ENCODE assay signal across 8 cellular contexts in the genomic region with DNA sequence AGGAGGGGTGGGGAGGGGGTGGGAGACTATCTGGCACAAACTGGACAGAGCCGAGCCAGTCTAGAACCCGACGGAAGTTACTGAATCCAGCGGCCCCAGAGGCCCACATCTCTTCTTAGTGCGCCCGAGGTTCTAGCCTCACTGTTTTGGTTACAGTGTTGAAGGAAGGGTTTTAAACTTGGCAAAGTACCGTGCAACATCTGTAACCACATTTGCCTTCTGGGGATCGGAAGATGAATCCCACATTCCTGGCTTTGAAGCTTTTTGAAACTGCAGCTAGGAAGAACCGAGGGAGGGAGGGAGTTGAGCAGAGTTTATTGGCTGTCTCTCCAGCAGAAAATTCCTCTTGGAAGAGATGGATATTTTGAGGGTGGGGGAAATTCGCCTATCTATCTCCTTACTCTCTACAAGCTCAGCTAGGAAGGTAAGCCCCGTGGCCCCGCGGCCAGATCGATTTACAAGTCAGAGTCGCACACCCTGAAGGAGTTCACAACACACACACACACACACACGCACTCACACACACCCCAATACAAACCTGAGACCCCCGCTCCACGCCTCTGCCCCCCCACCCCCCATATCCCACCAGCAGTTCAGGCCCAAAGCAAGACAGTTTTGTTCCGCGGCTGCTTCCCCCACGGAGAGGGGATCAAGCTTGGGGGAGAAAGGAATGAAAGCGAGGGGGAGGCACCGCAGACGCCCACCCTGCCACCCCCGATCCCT. TPM values are rescaled to one million over a fixed set of nuclear protein-coding genes. Genes with fewer than 3 reads are reported as not detected.
DNase-seq lines count a peak whose midpoint lies in the region; ATAC-seq and TF ChIP-seq lines count a peak whose summit lies in the region.

No MANE protein-coding gene starts in this region.

- peak overlapping the region; percentile 95 for H3K27ac Mint-ChIP-seq in progenitor cell of endocrine pancreas

- intact Hi-C loops in left ventricle myocardium superior (cut with micrococcal nuclease) = loop anchor here (10.0 kb wide), 1 partner anchor 90 kb away; no protein-coding TSS in a partner anchor

- H3K4me1 Mint-ChIP-seq in progenitor cell of endocrine pancreas (ENCODE audit: low read depth) = peaks cover 53% of the 10 kb centered on the region

- H3K4me3 Mint-ChIP-seq in progenitor cell of endocrine pancreas (ENCODE audit: low read depth) = peak overlapping the region; percentile 94

- no peaks in the 10 kb centered on the region for H3K9me3 Mint-ChIP-seq in progenitor cell of endocrine pancreas (ENCODE audit: low read depth)

- DNase-seq in NCI-H1417 (lab: John Stamatoyannopoulos, UW) (peak in 2 of 3 experiments; percentile 2 to 15), NCI-H1417 treated with DMSO at 0.1 percent for 48 hours (lab: John Stamatoyannopoulos, UW) (no peak), NCI-H345 treated with DMSO at 0.1 percent for 48 hours (lab: John Stamatoyannopoulos, UW; ENCODE audit: unreplicated experiment) (peak; percentile 15), amniotic epithelial cell (ENCODE audit: low read depth) (peak; percentile 81), left ventricle myocardium superior (peak; percentile 50), progenitor cell of endocrine pancreas (ENCODE audit: low spot score, unreplicated experiment) (peak; percentile 27), inferior parietal cortex (ENCODE audit: extremely low spot score) (no peak)

- TF ChIP-seq CTCF in progenitor cell of endocrine pancreas (IDR thresholded peaks at IDR 0.05; ENCODE audit: unreplicated experiment) = no peak

- H3K36me3 Mint-ChIP-seq in progenitor cell of endocrine pancreas (ENCODE audit: insufficient read depth) = peaks cover 1% of the 10 kb centered on the region

- H3K27me3 Mint-ChIP-seq in progenitor cell of endocrine pancreas = no peaks in the 10 kb centered on the region

- ATAC-seq in left ventricle myocardium superior = peak; percentile 34
- no peak for ATAC-seq in GM21723 (IDR thresholded peaks at IDR 0.05; ENCODE audit: unreplicated experiment)

RNA-seq across cellular contexts. Expression of gene ACVR1, which starts 1.0 kb away (rescaled TPM):
- total RNA-seq in left ventricle myocardium superior (26.8 TPM), progenitor cell of endocrine pancreas (23.7 and 24.3 TPM in 2 replicates)

Comparison
In these comparisons a context has a peak if more than half of its experiments do, and no peak if none do; other contexts are left out.
1. DNase-seq: peak in NCI-H1417 (2 of 3), NCI-H345 treated with DMSO at 0.1 percent for 48 hours (single experiment), amniotic epithelial cell (single experiment), left ventricle myocardium superior (single experiment) and progenitor cell of endocrine pancreas (single experiment); none in NCI-H1417 treated with DMSO at 0.1 percent for 48 hours (single experiment) and inferior parietal cortex (single experiment).